1 cellular context compared by ENCODE assay signal in genomic region chr19:15437355-15438123, GRCh38.
TF ChIP-seq lines count a peak whose summit lies in the region.

No MANE protein-coding gene starts in this region.

TF ChIP-seq in IMR-90, 13 proteins besides CTCF, POLR2A, EP300 and RAD21:
- TF ChIP-seq MAZ (IDR thresholded peaks at IDR 0.05; ENCODE audit: borderline replicate concordance, low read depth, low read length) (no peak), CEBPB (IDR thresholded peaks at IDR 0.05; ENCODE audit: low read depth, low read length) (no peak), BHLHE40 (IDR thresholded peaks at IDR 0.05; ENCODE audit: low read depth, low read length) (peak; percentile 95), RFX5 (IDR thresholded peaks at IDR 0.05; ENCODE audit: low read depth, low read length) (no peak), MAFK (IDR thresholded peaks at IDR 0.05; ENCODE audit: low read depth, low read length) (no peak), SMC3 (IDR thresholded peaks at IDR 0.05; ENCODE audit: low read depth, low read length) (peak; percentile 46), RCOR1 (IDR thresholded peaks at IDR 0.05; ENCODE audit: insufficient replicate concordance, low read length) (no peak), MXI1 (IDR thresholded peaks at IDR 0.05; ENCODE audit: borderline replicate concordance, low read depth, low read length) (no peak)
